In genomic region chr20:651713-652610, GRCh38 we compare ENCODE assay signal across 9 cellular contexts. TPM values are rescaled to one million over a fixed set of nuclear protein-coding genes. Genes with fewer than 3 reads are reported as not detected.
DNase-seq lines count a peak whose midpoint lies in the region; ATAC-seq, FAIRE-seq and TF ChIP-seq lines count a peak whose summit lies in the region.
"Had no signal": no experiment of that assay in that cellular context is flagged by ENCODE, and none has a peak within 500 bp of the region (broad histone marks: within the 10 kb centered on the region; RNA-seq: fewer than 3 reads in every experiment).

No MANE protein-coding gene starts in this region.

- H3K4me1 ChIP-seq in right atrium auricular region (peaks cover 0 to 34% of the 10 kb centered on the region in 2 donors), small intestine (ENCODE audit: control insufficient read depth in 2 of 2, insufficient read depth in 1 of 2, low read depth in 1 of 2, low read length in 1 of 2) (no peaks in the 10 kb centered on the region)

- 30 to 53% (median 41%) methylated on average over 19 to 20 of the region's 20 CpGs for WGBS in small intestine, 3 donors

- peaks cover 40% of the 10 kb centered on the region for H3K36me3 ChIP-seq in right atrium auricular region
- peaks cover 10 to 16% of the 10 kb centered on the region in 2 donors for H3K36me3 ChIP-seq in small intestine (ENCODE audit: control insufficient read depth in 2 of 2, insufficient read depth in 2 of 2, low read length in 2 of 2)

- peak overlapping the region; percentile 91 to 95 for H3K27ac ChIP-seq in right atrium auricular region
- peak overlapping the region; percentile 79 to 80 for H3K27ac ChIP-seq in small intestine (ENCODE audit: low read depth in 1 of 2, low read length in 1 of 2)

- peak; percentile 21 for DNase-seq in NCI-H146 (lab: John Stamatoyannopoulos, UW)
- DNase-seq in NCI-H146 treated with DMSO at 0.1 percent for 48 hours (lab: John Stamatoyannopoulos, UW; ENCODE audit: unreplicated experiment): no peak
- DNase-seq in activated CD4-positive, alpha-beta memory T cell treated with anti-CD3 and anti-CD28 coated beads for 36 hours: peak; percentile 23
- DNase-seq in right atrium auricular region (ENCODE audit: low spot score): peak; percentile 62
- DNase-seq in small intestine: peak; percentile 59
- DNase-seq in hepatic stellate cell (ENCODE audit: low spot score): no peak

- peaks cover 26% of the 10 kb centered on the region for H3K4me1 Mint-ChIP-seq in activated CD4-positive, alpha-beta memory T cell treated with anti-CD3 and anti-CD28 coated beads for 36 hours (ENCODE audit: low read depth)

- H3K27me3 Mint-ChIP-seq in activated CD4-positive, alpha-beta memory T cell treated with anti-CD3 and anti-CD28 coated beads for 36 hours: no peaks in the 10 kb centered on the region

- H3K4me3 ChIP-seq in right atrium auricular region (peak overlapping the region; percentile 72 to 82), small intestine (ENCODE audit: low read depth in 1 of 2, low read length in 2 of 2) (peak overlapping the region; percentile 60 to 72)

- H3K9me3 Mint-ChIP-seq in activated CD4-positive, alpha-beta memory T cell treated with anti-CD3 and anti-CD28 coated beads for 36 hours: peaks cover 2% of the 10 kb centered on the region

- no peak for TF ChIP-seq CTCF in right atrium auricular region (IDR thresholded peaks at IDR 0.05)

- H3K27ac Mint-ChIP-seq in activated CD4-positive, alpha-beta memory T cell treated with anti-CD3 and anti-CD28 coated beads for 36 hours: peak overlapping the region; percentile 70

- peaks cover 24% of the 10 kb centered on the region for H3K36me3 Mint-ChIP-seq in activated CD4-positive, alpha-beta memory T cell treated with anti-CD3 and anti-CD28 coated beads for 36 hours

- FAIRE-seq in small intestine (lab: Jason Lieb, UNC): no peak

- CTCF ChIA-PET in activated CD4-positive, alpha-beta memory T cell treated with anti-CD3 and anti-CD28 coated beads for 36 hours (lab: Charles Lee): interaction anchor here (0.6 to 1.9 kb wide), 5 partner anchors 9 to 110 kb away, joined by 3 to 11 read pairs (median 4); no protein-coding TSS in a partner anchor

- peak overlapping the region; percentile 81 for H3K4me3 Mint-ChIP-seq in activated CD4-positive, alpha-beta memory T cell treated with anti-CD3 and anti-CD28 coated beads for 36 hours

- intact Hi-C loops in activated CD4-positive, alpha-beta memory T cell treated with anti-CD3 and anti-CD28 coated beads for 36 hours (cut with micrococcal nuclease): loop anchor here (2.0 to 5.0 kb wide), 2 partner anchors 15 to 110 kb away; partner anchors contain the start of gene CSNK2A1

- no peak for ATAC-seq in HG02970 (IDR thresholded peaks at IDR 0.05; ENCODE audit: low FRiP score, unreplicated experiment)
- no peak for ATAC-seq in GM19397 (IDR thresholded peaks at IDR 0.05; ENCODE audit: unreplicated experiment)

- peaks cover 0 to 4% of the 10 kb centered on the region in 2 donors for H3K9me3 ChIP-seq in right atrium auricular region
- no peaks in the 10 kb centered on the region for H3K9me3 ChIP-seq in small intestine (ENCODE audit: control insufficient read depth, low read depth)

- no peaks in the 10 kb centered on the region for H3K27me3 ChIP-seq in right atrium auricular region
- no peaks in the 10 kb centered on the region for H3K27me3 ChIP-seq in small intestine (ENCODE audit: control insufficient read depth in 2 of 2, insufficient read depth in 2 of 2, low read length in 2 of 2)

- POLR2A ChIA-PET in activated CD4-positive, alpha-beta memory T cell treated with anti-CD3 and anti-CD28 coated beads for 36 hours (lab: Charles Lee): interaction anchor here (0.8 kb wide), 1 partner anchor 108 kb away, joined by 5 read pairs; the partner anchor contains the start of gene CSNK2A1

RNA-seq across cellular contexts. Expression of gene SRXN1, which starts 1.0 kb away (rescaled TPM):
- total RNA-seq in activated CD4-positive, alpha-beta memory T cell treated with anti-CD3 and anti-CD28 coated beads for 36 hours: 10 to 100 TPM; 13.3 to 14.1 TPM
- total RNA-seq in right atrium auricular region: 10 to 100 TPM; 41.8 to 65.4 TPM
- 10 to 100 TPM; 30.3 to 33.2 (median 31.5) TPM for polyA plus RNA-seq in small intestine

RNA-seq across cellular contexts. Expression of gene SCRT2, which starts 23.6 kb away (rescaled TPM):
- not detected for total RNA-seq in activated CD4-positive, alpha-beta memory T cell treated with anti-CD3 and anti-CD28 coated beads for 36 hours
- total RNA-seq in right atrium auricular region: not detected
- polyA plus RNA-seq in small intestine: not detected
- total RNA-seq: subcutaneous adipose tissue had no signal

RNA-seq across cellular contexts. Expression of gene TCF15, which starts 41.9 kb away (rescaled TPM):
- not detected for total RNA-seq in activated CD4-positive, alpha-beta memory T cell treated with anti-CD3 and anti-CD28 coated beads for 36 hours
- 1 to 10 TPM; 4.9 to 8.0 TPM for total RNA-seq in right atrium auricular region
- polyA plus RNA-seq in small intestine: under 1 TPM in 1 of 3 donors, not detected in 2; 0.21 TPM

Comparison
In these comparisons a context has a peak if more than half of its experiments do, and no peak if none do; other contexts are left out.
1. DNase-seq: peak in NCI-H146 (single experiment), activated CD4-positive, alpha-beta memory T cell treated with anti-CD3 and anti-CD28 coated beads for 36 hours (single experiment), right atrium auricular region (single experiment) and small intestine (single experiment); none in NCI-H146 treated with DMSO at 0.1 percent for 48 hours (single experiment) and hepatic stellate cell (single experiment).
2. RNA of gene TCF15, which starts 41.9 kb away (total RNA-seq): 4.9 to 8.0 TPM in right atrium auricular region; not detected in activated CD4-positive, alpha-beta memory T cell treated with anti-CD3 and anti-CD28 coated beads for 36 hours; every median in the first group is over 4 times any median in the second.